8 cellular contexts compared by ENCODE assay signal in genomic region chr1:26287033-26287711, GRCh38. TPM values are rescaled to one million over a fixed set of nuclear protein-coding genes. Genes with fewer than 3 reads are reported as not detected.
DNase-seq lines count a peak whose midpoint lies in the region; ATAC-seq and TF ChIP-seq lines count a peak whose summit lies in the region.

No MANE protein-coding gene starts in this region.

- no peak for ATAC-seq in lower lobe of right lung
- no peak for ATAC-seq in HG03025 (IDR thresholded peaks at IDR 0.05; ENCODE audit: low FRiP score, unreplicated experiment)

- peaks cover 98% of the 10 kb centered on the region for H3K4me1 ChIP-seq in lower lobe of right lung

- peak overlapping the region; percentile 56 for H3K27ac ChIP-seq in lower lobe of right lung

- DNase-seq in NCI-H82 (lab: John Stamatoyannopoulos, UW) (peak; percentile 41), NCI-H82 treated with DMSO at 0.1 percent for 48 hours (lab: John Stamatoyannopoulos, UW; ENCODE audit: unreplicated experiment) (no peak), KBM-7 (peak; percentile 84), lower lobe of right lung (no peak), inferior parietal cortex (ENCODE audit: extremely low spot score) (no peak), NCI-H146 treated with DMSO at 0.1 percent for 48 hours (lab: John Stamatoyannopoulos, UW; ENCODE audit: unreplicated experiment) (no peak)
- peak; percentile 49 for DNase-seq in activated CD8-positive, alpha-beta memory T cell treated with anti-CD3 and anti-CD28 coated beads, Interleukin-2, amount 50 U/mL, for 4 hours

- intact Hi-C loops in lower lobe of right lung (cut with DNase I): no loop called here

- H3K9me3 ChIP-seq in lower lobe of right lung: no peaks in the 10 kb centered on the region

- no peak overlapping the region for H3K4me3 ChIP-seq in lower lobe of right lung

- no peak for TF ChIP-seq CTCF in lower lobe of right lung (IDR thresholded peaks at IDR 0.05)

- peaks cover 8% of the 10 kb centered on the region for H3K36me3 ChIP-seq in lower lobe of right lung

- in situ Hi-C loops in KBM-7 (cut with MboI; ENCODE audit: low pct_unique_long_range_greater_than_20kb, low sequenced_read_pairs): no loop called here

- no peaks in the 10 kb centered on the region for H3K27me3 ChIP-seq in lower lobe of right lung (ENCODE audit: low read depth)

RNA-seq across cellular contexts. Expression of gene SH3BGRL3, which starts 7.3 kb away (rescaled TPM):
- 204 TPM for total RNA-seq in lower lobe of right lung

RNA-seq across cellular contexts. Expression of gene UBXN11, which starts 19.3 kb away (rescaled TPM):
- 65.1 TPM for total RNA-seq in lower lobe of right lung

RNA-seq across cellular contexts. Expression of gene CD52, which starts 30.6 kb away (rescaled TPM):
- 541 TPM for total RNA-seq in lower lobe of right lung

RNA-seq across cellular contexts. Expression of gene CEP85, which starts 53.2 kb away (rescaled TPM):
- 10.2 TPM for total RNA-seq in lower lobe of right lung

Comparison
In these comparisons a context has a peak if more than half of its experiments do, and no peak if none do; other contexts are left out.
1. DNase-seq: peak in NCI-H82 (single experiment), KBM-7 (single experiment) and activated CD8-positive, alpha-beta memory T cell treated with anti-CD3 and anti-CD28 coated beads, Interleukin-2, amount 50 U/mL, for 4 hours (single experiment); none in NCI-H82 treated with DMSO at 0.1 percent for 48 hours (single experiment), lower lobe of right lung (single experiment), inferior parietal cortex (single experiment) and NCI-H146 treated with DMSO at 0.1 percent for 48 hours (single experiment).